8 cellular contexts compared by ENCODE assay signal in the genomic region with DNA sequence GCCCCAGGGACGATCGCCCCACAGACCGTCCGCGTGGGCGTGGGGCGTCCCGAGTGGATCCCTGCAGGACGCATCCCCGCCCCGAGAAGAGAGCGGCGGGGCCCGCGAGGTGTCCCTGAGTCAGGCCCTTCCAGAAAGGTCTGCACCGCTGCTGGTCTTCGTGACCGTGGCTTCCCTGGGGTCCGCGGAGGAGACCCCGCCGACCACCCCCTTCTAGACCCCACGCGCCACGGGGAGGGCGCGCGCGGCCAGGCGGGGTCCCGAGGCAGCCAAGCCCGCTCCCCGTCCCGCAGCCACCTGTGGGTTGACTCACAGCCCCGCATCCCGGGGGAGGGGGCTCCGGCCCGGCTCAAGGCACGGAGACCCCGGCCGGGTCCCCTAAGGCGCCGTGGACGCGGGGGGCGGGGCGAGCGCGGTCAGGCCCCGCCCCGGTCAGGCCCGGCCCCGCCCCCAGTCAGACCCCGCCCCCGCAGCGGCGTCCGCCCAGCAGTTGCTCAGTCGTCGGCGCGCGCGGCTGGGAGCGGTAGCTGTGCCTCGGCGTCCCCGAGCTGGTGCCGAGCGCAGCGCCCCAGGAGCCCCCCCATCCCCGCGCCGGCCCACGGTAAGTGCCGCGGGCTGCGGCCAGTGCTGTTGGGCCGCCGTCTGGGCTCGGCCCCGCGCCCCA. TPM values are rescaled to one million over a fixed set of nuclear protein-coding genes. Genes with fewer than 3 reads are reported as not detected.
DNase-seq lines count a peak whose midpoint lies in the region; ATAC-seq, FAIRE-seq and TF ChIP-seq lines count a peak whose summit lies in the region.

A gene with protein sequence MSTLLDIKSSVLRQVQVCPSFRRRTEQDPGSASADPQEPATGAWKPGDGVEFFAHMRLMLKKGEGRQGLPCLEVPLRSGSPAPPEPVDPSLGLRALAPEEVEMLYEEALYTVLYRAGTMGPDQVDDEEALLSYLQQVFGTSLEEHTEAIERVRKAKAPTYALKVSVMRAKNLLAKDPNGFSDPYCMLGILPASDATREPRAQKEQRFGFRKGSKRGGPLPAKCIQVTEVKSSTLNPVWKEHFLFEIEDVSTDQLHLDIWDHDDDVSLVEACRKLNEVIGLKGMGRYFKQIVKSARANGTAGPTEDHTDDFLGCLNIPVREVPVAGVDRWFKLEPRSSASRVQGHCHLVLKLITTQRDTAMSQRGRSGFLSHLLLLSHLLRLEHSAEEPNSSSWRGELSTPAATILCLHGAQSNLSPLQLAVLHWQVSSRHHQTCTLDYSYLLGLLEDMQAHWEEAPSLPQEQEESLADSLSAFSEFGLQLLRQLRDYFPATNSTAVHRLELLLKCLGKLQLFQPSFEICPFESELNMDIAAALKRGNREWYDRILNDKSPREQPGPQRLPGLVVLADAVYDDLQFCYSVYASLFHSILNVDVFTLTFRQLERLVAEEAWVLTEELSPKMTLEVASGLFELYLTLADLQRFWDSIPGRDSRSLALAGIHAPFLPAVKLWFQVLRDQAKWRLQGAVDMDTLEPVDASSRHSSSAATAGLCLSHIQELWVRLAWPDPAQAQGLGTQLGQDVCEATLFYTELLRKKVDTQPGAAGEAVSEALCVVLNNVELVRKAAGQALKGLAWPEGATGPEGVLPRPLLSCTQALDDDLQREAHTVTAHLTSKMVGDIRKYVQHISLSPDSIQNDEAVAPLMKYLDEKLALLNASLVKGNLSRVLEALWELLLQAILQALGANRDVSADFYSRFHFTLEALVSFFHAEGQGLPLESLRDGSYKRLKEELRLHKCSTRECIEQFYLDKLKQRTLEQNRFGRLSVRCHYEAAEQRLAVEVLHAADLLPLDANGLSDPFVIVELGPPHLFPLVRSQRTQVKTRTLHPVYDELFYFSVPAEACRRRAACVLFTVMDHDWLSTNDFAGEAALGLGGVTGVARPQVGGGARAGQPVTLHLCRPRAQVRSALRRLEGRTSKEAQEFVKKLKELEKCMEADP (plus strand): TSS at position 497 of the 664 bp plus-strand sequence. CDS start 4,905 bp downstream, outside the sequence.

- peak within 1 kb of the TSS; percentile 71 to 77 for H3K4me3 Mint-ChIP-seq in stimulated activated naive CD8-positive, alpha-beta T cell treated with anti-CD3 and anti-CD28 coated beads, Interleukin-15, amount 100 ng/mL, for 72 hours

- no peaks in the 10 kb centered on the region for H3K9me3 ChIP-seq in HepG2 (ENCODE audit: low read length)

- no peak for TF ChIP-seq RAD21 in HepG2 (CRISPR knock-in tag; IDR thresholded peaks at IDR 0.05)

- TF ChIP-seq EP300 in HepG2 (IDR thresholded peaks at IDR 0.05; ENCODE audit: low read depth in 2 of 2, low read length in 2 of 2) (no peak), HepG2 (CRISPR knock-in tag; IDR thresholded peaks at IDR 0.05; ENCODE audit: borderline replicate concordance) (no peak)

- no peak for ATAC-seq in HepG2
- ATAC-seq in stimulated activated naive CD8-positive, alpha-beta T cell treated with anti-CD3 and anti-CD28 coated beads, Interleukin-15, amount 100 ng/mL, for 72 hours = peak; percentile 64
- ATAC-seq in GM18861 (IDR thresholded peaks at IDR 0.05; ENCODE audit: unreplicated experiment) = no peak

- intact Hi-C loops in HepG2 (cut with micrococcal nuclease; ENCODE audit: unreplicated experiment) = no loop called here

- TF ChIP-seq CTCF in cardiac fibroblast (IDR thresholded peaks at IDR 0.05; ENCODE audit: low read depth, low read length) (no peak), HepG2 (CRISPR knock-in tag; IDR thresholded peaks at IDR 0.05) (no peak)

- TF ChIP-seq POLR2A in GM12892 (IDR thresholded peaks at IDR 0.05; ENCODE audit: low read depth, low read length) (no peak), HepG2 (IDR thresholded peaks at IDR 0.05; ENCODE audit: insufficient read depth in 1 of 2, low read depth in 2 of 2, low read length in 2 of 2) (peak in 1 of 2 experiments; percentile 77; a peak in 2 of 4 replicates)

- peak within 1 kb of the TSS; percentile 82 for H3K27ac ChIP-seq in HepG2 (ENCODE audit: extremely low read length, insufficient read depth, low read length)

- H3K79me2 ChIP-seq in HepG2 (ENCODE audit: insufficient read depth, low read length) = no peaks in the 10 kb centered on the region

- no peak for FAIRE-seq in GM12892 (lab: Jason Lieb, UNC)
- FAIRE-seq in HepG2 (lab: Jason Lieb, UNC) = no peak

- peaks cover 15 to 46% of the 10 kb centered on the region in 2 experiments for H3K27me3 ChIP-seq in HepG2 (ENCODE audit: control insufficient read depth in 1 of 2, insufficient read depth in 2 of 2, low read length in 2 of 2)

- peaks cover 31% of the 10 kb centered on the region for H3K4me1 ChIP-seq in HepG2 (ENCODE audit: insufficient read depth, low read length)

- no peaks in the 10 kb centered on the region for H3K36me3 ChIP-seq in HepG2 (replicated peaks in 1 of 2; ENCODE audit: control insufficient read depth in 1 of 2, insufficient read depth in 2 of 2, low read length in 2 of 2)

- H3K4me3 ChIP-seq in cardiac fibroblast (replicated peaks in 1 of 2; ENCODE audit: low read depth in 2 of 2, low read length in 2 of 2) (peak within 1 kb of the TSS; percentile 8 to 24), HepG2 (replicated peaks in 1 of 3; ENCODE audit: insufficient read depth in 1 of 3, low read depth in 2 of 3, low read length in 3 of 3) (peak within 1 kb of the TSS; percentile 40 to 79 (median 61); a peak in 5 of 6 replicates)

- no peak within 1 kb of the TSS for H3K27ac Mint-ChIP-seq in stimulated activated naive CD8-positive, alpha-beta T cell treated with anti-CD3 and anti-CD28 coated beads, Interleukin-15, amount 100 ng/mL, for 72 hours

- no TSS peak for BruUV-seq in HepG2 (replicated peaks; lab: Mats Ljungman, UMichigan)

- no peak within 1 kb of the TSS for H2AFZ ChIP-seq in HepG2 (ENCODE audit: low read length)

- 0 out of 2 replicates have a peak, but pooled peaks cover 3% of the 10 kb centered on the region for H4K20me1 ChIP-seq in HepG2 (ENCODE audit: insufficient read depth, low read length)

- WGBS in HepG2 (ENCODE audit: low lambda C conversion rate) = no CpG with 5 or more reads among the region's 83 CpGs

- peak within 1 kb of the TSS; percentile 99 for H3K4me2 ChIP-seq in HepG2 (ENCODE audit: low read depth, low read length)

- POLR2A ChIA-PET in HepG2 (lab: Yijun Ruan, JAX) = interaction anchor here (0.7 to 3.6 kb wide), 2 partner anchors 10 to 24 kb away, joined by 3 to 25 read pairs; a partner anchor contains a TSS

- peaks cover 43% of the 10 kb centered on the region for H3K4me1 Mint-ChIP-seq in stimulated activated naive CD8-positive, alpha-beta T cell treated with anti-CD3 and anti-CD28 coated beads, Interleukin-15, amount 100 ng/mL, for 72 hours

- H3K9ac ChIP-seq in HepG2 (ENCODE audit: insufficient read depth, low read depth, low read length) = peak within 1 kb of the TSS; percentile 91; the same call in 1 of the 2 replicates

- no peaks in the 10 kb centered on the region for H3K9me3 Mint-ChIP-seq in stimulated activated naive CD8-positive, alpha-beta T cell treated with anti-CD3 and anti-CD28 coated beads, Interleukin-15, amount 100 ng/mL, for 72 hours

- in situ Hi-C loops in HepG2 (cut with HindIII; ENCODE audit: extremely low pct_ligation_motif_present, low pct_unique_long_range_greater_than_20kb) = no loop called here

- CTCF ChIA-PET in HepG2 (lab: Yijun Ruan, JAX; ENCODE audit: low intra/inter-chr PET ratio, low total read pairs) = no interaction called here

- H3K27me3 Mint-ChIP-seq in stimulated activated naive CD8-positive, alpha-beta T cell treated with anti-CD3 and anti-CD28 coated beads, Interleukin-15, amount 100 ng/mL, for 72 hours = peaks cover 52% of the 10 kb centered on the region

- peak; percentile 64 for DNase-seq in GM12892 (ENCODE audit: insufficient read length)
- DNase-seq in T follicular helper cell (ENCODE audit: low read depth) = peak; percentile 42
- DNase-seq in cardiac fibroblast (ENCODE audit: low read depth in 2 of 2) = peak; percentile 29 to 32
- DNase-seq in HepG2 (ENCODE audit: low spot score) = no peak
- DNase-seq in stimulated activated naive CD8-positive, alpha-beta T cell treated with anti-CD3 and anti-CD28 coated beads, Interleukin-15, amount 100 ng/mL, for 72 hours = peak in 1 of 2 donors; percentile 53
- no peak for DNase-seq in SW480 (ENCODE audit: low spot score)
- DNase-seq in COR-L47 (lab: John Stamatoyannopoulos, UW) = no peak

TF ChIP-seq in HepG2, 621 proteins besides CTCF, POLR2A, EP300 and RAD21 (continues in another document):
- TF ChIP-seq SPEN (CRISPR knock-in tag; IDR thresholded peaks at IDR 0.05; ENCODE audit: low read depth) (peak; percentile 45), ZNF777 (CRISPR knock-in tag; IDR thresholded peaks at IDR 0.05) (peak; percentile 88), ZSCAN21 (CRISPR knock-in tag; IDR thresholded peaks at IDR 0.05; ENCODE audit: borderline replicate concordance) (peak; percentile 31; the same call in 1 of the 2 replicates)

RNA-seq across cellular contexts. Expression of the gene that starts here (rescaled TPM):
- 0.36 TPM for polyA plus RNA-seq in GM12892 (2012; ENCODE audit: missing spikeins)
- 2.0 and 3.2 TPM in 2 replicates for total RNA-seq in HepG2 (2016; rRNA removed; fragmentation: Illumina TruSeq; extraction: Trizol)
- 0.40 and 0.79 TPM in 2 replicates for total RNA-seq in HepG2 (2016; cell fraction: cytosol; rRNA removed; fragmentation: Illumina TruSeq; extraction: Trizol; ENCODE audit: low read depth)
- total RNA-seq in HepG2 (2016; cell fraction: insoluble cytoplasmic fraction; rRNA removed; fragmentation: Illumina TruSeq; extraction: Trizol) = 1.2 and 2.4 TPM in 2 replicates
- 0.80 and 1.3 TPM in 2 replicates for total RNA-seq in HepG2 (2016; cell fraction: membrane; rRNA removed; fragmentation: Illumina TruSeq; extraction: Trizol)
- 2.8 and 4.0 TPM in 2 replicates for total RNA-seq in HepG2 (2016; cell fraction: nucleus; rRNA removed; fragmentation: Illumina TruSeq; extraction: Trizol)
- polyA plus RNA-seq in HepG2 (2011; rRNA removed) = 5.7 and 9.1 TPM in 2 replicates
- 2.2 and 2.3 TPM in 2 replicates for polyA plus RNA-seq in HepG2 (2011; cell fraction: cytosol; rRNA removed)
- polyA plus RNA-seq in HepG2 (2011; cell fraction: nucleus; rRNA removed) = 91.6 and 123 TPM in 2 replicates
- 3.7 and 4.3 TPM in 2 replicates for polyA plus RNA-seq in HepG2 (2012)
- polyA plus RNA-seq in HepG2 (2016; cell fraction: cytosol; fragmentation: Illumina TruSeq; extraction: Trizol; ENCODE audit: low read depth) = 0.31 and 0.35 TPM in 2 replicates
- 1.0 and 2.5 TPM in 2 replicates for polyA plus RNA-seq in HepG2 (2016; cell fraction: insoluble cytoplasmic fraction; fragmentation: Illumina TruSeq; extraction: Trizol; ENCODE audit: low read depth)
- 0.46 and 0.62 TPM in 2 replicates for polyA plus RNA-seq in HepG2 (2016; cell fraction: membrane; fragmentation: Illumina TruSeq; extraction: Trizol; ENCODE audit: low read depth)
- 5.9 and 9.4 TPM in 2 replicates for polyA plus RNA-seq in HepG2 (2016; cell fraction: nucleus; fragmentation: Illumina TruSeq; extraction: Trizol; ENCODE audit: insufficient read depth, low read depth)
- polyA minus RNA-seq in HepG2 (2011; rRNA and poly(A)+ RNA removed; ENCODE audit: low replicate concordance) = 0.40 and 7.9 TPM in 2 replicates
- polyA minus RNA-seq in HepG2 (2011; cell fraction: cytosol; rRNA and poly(A)+ RNA removed) = 2.1 and 2.6 TPM in 2 replicates
- polyA minus RNA-seq in HepG2 (2011; cell fraction: nucleus; rRNA and poly(A)+ RNA removed) = 12.2 and 20.9 TPM in 2 replicates

Comparison
In these comparisons a context has a peak if more than half of its experiments do, and no peak if none do; other contexts are left out.
1. DNase-seq: peak in GM12892 (single experiment), T follicular helper cell (single experiment) and cardiac fibroblast (2 of 2); none in HepG2 (single experiment), SW480 (single experiment) and COR-L47 (single experiment).